Comparison of ENCODE assay signal across 23 cellular contexts in the genomic region with DNA sequence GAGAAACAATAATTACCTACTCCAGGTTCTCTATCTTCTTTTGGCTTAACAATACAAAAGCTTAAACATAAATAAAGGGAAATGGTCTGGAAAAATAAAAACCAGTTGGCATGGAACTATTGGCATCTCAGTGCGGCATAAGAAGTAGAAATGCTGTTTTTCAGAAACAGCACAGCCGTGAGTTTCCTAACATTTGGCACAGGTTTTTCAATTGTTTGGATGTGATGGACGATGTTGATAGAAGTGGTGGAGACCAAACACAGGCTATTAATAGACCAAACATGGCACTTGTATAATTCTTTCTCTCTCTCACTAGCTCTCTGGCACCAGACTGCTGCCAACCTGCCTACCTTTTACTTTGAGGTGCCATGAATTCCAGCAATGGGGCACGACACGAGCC. TPM values are rescaled to one million over a fixed set of nuclear protein-coding genes. Genes with fewer than 3 reads are reported as not detected.
"Had no signal": no experiment of that assay in that cellular context is flagged by ENCODE, and none has a peak within 500 bp of the region (broad histone marks: within the 10 kb centered on the region; RNA-seq: fewer than 3 reads in every experiment).

No MANE protein-coding gene starts in this region.

- H3K27ac ChIP-seq: colonic mucosa, gastrocnemius medialis, lower lobe of right lung, pancreas, prostate gland, right lobe of liver, thoracic aorta had no signal

- H3K9me3 ChIP-seq: colonic mucosa, gastrocnemius medialis, lower lobe of right lung, pancreas, prostate gland, right lobe of liver, thoracic aorta had no signal

- H3K27ac Mint-ChIP-seq: stimulated activated memory B cell treated with anti-CD40 and anti-IgM and Interleukin-4, amounts not matched to agents 10 μg/mL and 1 μg/mL and 100 μg/mL, for 72 hours; stimulated activated naive CD8-positive, alpha-beta T cell treated with anti-CD3 and anti-CD28 coated beads, Interleukin-15, Interleukin-2, amounts not matched to agents 100 ng/mL and 50 ng/mL, for 24 hours had no signal

- H3K9me3 Mint-ChIP-seq: naive B cell; stimulated activated memory B cell treated with anti-CD40 and anti-IgM and Interleukin-4, amounts not matched to agents 10 μg/mL and 1 μg/mL and 100 μg/mL, for 72 hours; stimulated activated naive CD8-positive, alpha-beta T cell treated with anti-CD3 and anti-CD28 coated beads, Interleukin-15, Interleukin-2, amounts not matched to agents 100 ng/mL and 50 ng/mL, for 24 hours had no signal

- H3K36me3 ChIP-seq: colonic mucosa, gastrocnemius medialis, lower lobe of right lung, pancreas, prostate gland, right lobe of liver, thoracic aorta had no signal

- DNase-seq: caudate nucleus; colonic mucosa; dorsolateral prefrontal cortex; effector CD8-positive, alpha-beta T cell; gastrocnemius medialis; glutamatergic neuron; islet precursor cell; lower lobe of right lung; mesendoderm; naive B cell; pancreas; right lobe of liver; stimulated activated CD4-positive, alpha-beta T cell treated with anti-CD3 and anti-CD28 coated beads, Interleukin-4, amount 100 ng/mL, for 1 hour; stimulated activated CD8-positive, alpha-beta memory T cell treated with anti-CD3 and anti-CD28 coated beads, Interleukin-4, amount 100 ng/mL, for 48 hours; trophoblast cell had no signal

- H3K4me1 ChIP-seq: colonic mucosa, prostate gland, right lobe of liver had no signal

- H3K27me3 ChIP-seq: colonic mucosa, dorsolateral prefrontal cortex, gastrocnemius medialis, pancreas, right lobe of liver had no signal

- H3K4me3 ChIP-seq: colonic mucosa, dorsolateral prefrontal cortex, gastrocnemius medialis, lower lobe of right lung, pancreas, prostate gland, right lobe of liver, thoracic aorta had no signal

- H3K36me3 Mint-ChIP-seq: naive B cell; stimulated activated memory B cell treated with anti-CD40 and anti-IgM and Interleukin-4, amounts not matched to agents 10 μg/mL and 1 μg/mL and 100 μg/mL, for 72 hours had no signal

- ATAC-seq: esophagus mucosa; gastrocnemius medialis; left lobe of liver; lower lobe of right lung; right lobe of liver; stimulated activated memory B cell treated with anti-CD40 and anti-IgM and Interleukin-4, amounts not matched to agents 10 μg/mL and 1 μg/mL and 100 μg/mL, for 72 hours had no signal

- H3K4me3 Mint-ChIP-seq: naive B cell; stimulated activated memory B cell treated with anti-CD40 and anti-IgM and Interleukin-4, amounts not matched to agents 10 μg/mL and 1 μg/mL and 100 μg/mL, for 72 hours; stimulated activated naive CD8-positive, alpha-beta T cell treated with anti-CD3 and anti-CD28 coated beads, Interleukin-15, Interleukin-2, amounts not matched to agents 100 ng/mL and 50 ng/mL, for 24 hours had no signal

RNA-seq across cellular contexts. Expression of a gene that starts 36.2 kb away (rescaled TPM):
- total RNA-seq: fibroblast of lung, fibroblast of villous mesenchyme had no signal
- polyA plus RNA-seq: fibroblast of lung had no signal
